Comparison of ENCODE assay signal across 11 cellular contexts in genomic region chr1:220791287-220791686, GRCh38. TPM values are rescaled to one million over a fixed set of nuclear protein-coding genes. Genes with fewer than 3 reads are reported as not detected.
A peak's percentile ranks its signal among the peaks of the same experiment; 100 is the strongest.
DNase-seq lines count a peak whose midpoint lies in the region; ATAC-seq and TF ChIP-seq lines count a peak whose summit lies in the region.
"Had no signal": no experiment of that assay in that cellular context is flagged by ENCODE, and none has a peak within 500 bp of the region (broad histone marks: within the 10 kb centered on the region; RNA-seq: fewer than 3 reads in every experiment).

No MANE protein-coding gene starts in this region.

- H3K36me3 ChIP-seq in adrenal gland (replicated peaks in 1 of 2) (no peaks in the 10 kb centered on the region), parathyroid adenoma (ENCODE audit: control insufficient read depth, insufficient read depth, low read length) (no peaks in the 10 kb centered on the region)

- H2AFZ ChIP-seq in parathyroid adenoma, result no peak overlapping the region

- no peak overlapping the region for H3K4me3 ChIP-seq in adrenal gland
- H3K4me3 ChIP-seq in parathyroid adenoma (ENCODE audit: low read depth, low read length), result no peak overlapping the region
- H3K4me3 ChIP-seq: coronary artery had no signal

- no peak for ATAC-seq in HG03439 (IDR thresholded peaks at IDR 0.05; ENCODE audit: unreplicated experiment)
- no peak for ATAC-seq in GM21360 (IDR thresholded peaks at IDR 0.05; ENCODE audit: unreplicated experiment)

- H3K9me3 ChIP-seq in adrenal gland (replicated peaks in 1 of 3) (no peaks in the 10 kb centered on the region), parathyroid adenoma (ENCODE audit: control insufficient read depth, low read length) (no peaks in the 10 kb centered on the region)

- H3K27ac ChIP-seq in adrenal gland, result peak overlapping the region in 3 of 5 donors; percentile 9 to 79 (median 67)
- peak overlapping the region; percentile 43 for H3K27ac ChIP-seq in parathyroid adenoma

- DNase-seq in ELR (ENCODE audit: low read depth), result peak; percentile 20
- peak; percentile 84 for DNase-seq in NCI-H1105 treated with DMSO at 0.1 percent for 48 hours (lab: John Stamatoyannopoulos, UW)
- peak in 4 of 7 donors; percentile 27 to 68 (median 46) for DNase-seq in adrenal gland
- DNase-seq in HPDE6-E6E7 (ENCODE audit: extremely low spot score), result no peak
- DNase-seq: activated naive CD4-positive, alpha-beta T cell treated with anti-CD3 and anti-CD28 coated beads, Interleukin-2, amount 50 U/mL, for 16 hours; GOT3 had no signal

- H3K79me2 ChIP-seq in parathyroid adenoma, result no peaks in the 10 kb centered on the region

- no peak for TF ChIP-seq POLR2A in adrenal gland (IDR thresholded peaks at IDR 0.05)

- WGBS in adrenal gland, 4 donors, result 54 to 62% (median 56%) methylated on average over 6 of the region's 6 CpGs

- TF ChIP-seq CTCF in adrenal gland (IDR thresholded peaks at IDR 0.05) (no peak), parathyroid adenoma (IDR thresholded peaks at IDR 0.05) (no peak)

- H3K27me3 ChIP-seq in adrenal gland, result no peaks in the 10 kb centered on the region
- H3K27me3 ChIP-seq in parathyroid adenoma (ENCODE audit: control insufficient read depth, insufficient read depth, low read length), result no peaks in the 10 kb centered on the region

- no peak overlapping the region for H3K4me2 ChIP-seq in parathyroid adenoma (ENCODE audit: low read length)

- H3K4me1 ChIP-seq in adrenal gland (replicated peaks in 1 of 2) (peaks cover 0 to 15% of the 10 kb centered on the region in 2 donors), parathyroid adenoma (peaks cover 11% of the 10 kb centered on the region)

- H3K9ac ChIP-seq in parathyroid adenoma, result no peak overlapping the region

- intact Hi-C loops in adrenal gland (cut with DNase I), result no loop called here

RNA-seq across cellular contexts. Expression of gene MTARC1, which starts 4.6 kb away (rescaled TPM):
- 10 to 100 TPM in 2 of 8 donors, 1 to 10 TPM in 6; 5.3 to 16.5 (median 8.7) TPM for total RNA-seq in adrenal gland
- 10 to 100 TPM; 10.6 to 26.1 (median 12.7) TPM for polyA plus RNA-seq in adrenal gland
- total RNA-seq: T-helper 2 cell treated with Interferon-gamma antibody and Interleukin-4, amounts not matched to agents 100 ng/mL and 5 ng/mL, for 36 hours had no signal

RNA-seq across cellular contexts. Expression of gene MTARC2, which starts 43.2 kb away (rescaled TPM):
- total RNA-seq in adrenal gland, result 10 to 100 TPM; 18.3 to 48.6 (median 29.8) TPM
- polyA plus RNA-seq in adrenal gland, result 10 to 100 TPM; 13.7 to 46.1 (median 23.5) TPM
- total RNA-seq: T-helper 2 cell treated with Interferon-gamma antibody and Interleukin-4, amounts not matched to agents 100 ng/mL and 5 ng/mL, for 36 hours had no signal
